In the genomic region with DNA sequence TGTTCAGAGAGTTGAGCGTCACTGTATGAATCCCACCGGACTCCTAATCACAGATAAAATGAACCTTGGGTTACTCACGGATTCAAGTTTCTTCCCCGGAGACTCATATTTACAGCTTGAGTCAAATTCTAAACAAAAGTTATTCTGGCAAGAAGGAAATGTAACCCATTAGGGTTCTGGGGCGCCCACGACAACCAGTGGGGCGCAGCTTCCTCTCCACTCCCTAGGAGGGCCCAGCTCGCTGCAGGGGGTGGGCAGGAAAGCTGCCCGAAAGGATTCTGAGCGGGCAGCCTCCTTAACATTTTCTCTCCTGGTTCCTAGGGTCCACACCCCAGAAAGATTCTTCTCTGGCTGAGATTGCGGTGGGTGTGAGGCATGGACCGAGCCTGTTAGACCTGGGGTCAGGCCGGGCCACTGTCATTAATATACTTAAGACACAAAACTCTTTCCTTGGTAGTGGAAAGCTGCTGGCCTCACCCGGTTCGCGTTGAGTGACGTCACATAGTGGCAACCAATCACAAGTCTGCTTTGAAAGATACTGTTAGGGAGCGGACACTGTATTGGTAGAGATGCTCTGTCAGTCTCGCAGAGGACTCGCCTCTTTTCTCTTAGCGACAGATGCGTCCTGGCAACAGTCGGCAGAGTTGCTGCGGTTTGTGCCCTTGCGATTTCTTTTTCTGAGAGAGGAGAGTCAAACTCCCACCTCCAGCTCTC, we compare ENCODE assay signal across 1 cellular context.
A peak's percentile ranks its signal among the peaks of the same experiment; 100 is the strongest.
TF ChIP-seq lines count a peak whose summit lies in the region.

No MANE protein-coding gene starts in this region.

TF ChIP-seq in HEK293, 187 proteins besides CTCF, POLR2A, EP300 and RAD21 (continued from another document):
- TF ChIP-seq, protein P1, sequence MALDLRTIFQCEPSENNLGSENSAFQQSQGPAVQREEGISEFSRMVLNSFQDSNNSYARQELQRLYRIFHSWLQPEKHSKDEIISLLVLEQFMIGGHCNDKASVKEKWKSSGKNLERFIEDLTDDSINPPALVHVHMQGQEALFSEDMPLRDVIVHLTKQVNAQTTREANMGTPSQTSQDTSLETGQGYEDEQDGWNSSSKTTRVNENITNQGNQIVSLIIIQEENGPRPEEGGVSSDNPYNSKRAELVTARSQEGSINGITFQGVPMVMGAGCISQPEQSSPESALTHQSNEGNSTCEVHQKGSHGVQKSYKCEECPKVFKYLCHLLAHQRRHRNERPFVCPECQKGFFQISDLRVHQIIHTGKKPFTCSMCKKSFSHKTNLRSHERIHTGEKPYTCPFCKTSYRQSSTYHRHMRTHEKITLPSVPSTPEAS (tag by site-specific recombination; IDR thresholded peaks at IDR 0.05), result no peak
- TF ChIP-seq, protein P2, sequence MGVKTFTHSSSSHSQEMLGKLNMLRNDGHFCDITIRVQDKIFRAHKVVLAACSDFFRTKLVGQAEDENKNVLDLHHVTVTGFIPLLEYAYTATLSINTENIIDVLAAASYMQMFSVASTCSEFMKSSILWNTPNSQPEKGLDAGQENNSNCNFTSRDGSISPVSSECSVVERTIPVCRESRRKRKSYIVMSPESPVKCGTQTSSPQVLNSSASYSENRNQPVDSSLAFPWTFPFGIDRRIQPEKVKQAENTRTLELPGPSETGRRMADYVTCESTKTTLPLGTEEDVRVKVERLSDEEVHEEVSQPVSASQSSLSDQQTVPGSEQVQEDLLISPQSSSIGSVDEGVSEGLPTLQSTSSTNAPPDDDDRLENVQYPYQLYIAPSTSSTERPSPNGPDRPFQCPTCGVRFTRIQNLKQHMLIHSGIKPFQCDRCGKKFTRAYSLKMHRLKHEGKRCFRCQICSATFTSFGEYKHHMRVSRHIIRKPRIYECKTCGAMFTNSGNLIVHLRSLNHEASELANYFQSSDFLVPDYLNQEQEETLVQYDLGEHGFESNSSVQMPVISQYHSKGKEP (tag by site-specific recombination; IDR thresholded peaks at IDR 0.05), result no peak
- no peak for TF ChIP-seq ZNF114 (tag by site-specific recombination; IDR thresholded peaks at IDR 0.05)
- TF ChIP-seq, protein P3, sequence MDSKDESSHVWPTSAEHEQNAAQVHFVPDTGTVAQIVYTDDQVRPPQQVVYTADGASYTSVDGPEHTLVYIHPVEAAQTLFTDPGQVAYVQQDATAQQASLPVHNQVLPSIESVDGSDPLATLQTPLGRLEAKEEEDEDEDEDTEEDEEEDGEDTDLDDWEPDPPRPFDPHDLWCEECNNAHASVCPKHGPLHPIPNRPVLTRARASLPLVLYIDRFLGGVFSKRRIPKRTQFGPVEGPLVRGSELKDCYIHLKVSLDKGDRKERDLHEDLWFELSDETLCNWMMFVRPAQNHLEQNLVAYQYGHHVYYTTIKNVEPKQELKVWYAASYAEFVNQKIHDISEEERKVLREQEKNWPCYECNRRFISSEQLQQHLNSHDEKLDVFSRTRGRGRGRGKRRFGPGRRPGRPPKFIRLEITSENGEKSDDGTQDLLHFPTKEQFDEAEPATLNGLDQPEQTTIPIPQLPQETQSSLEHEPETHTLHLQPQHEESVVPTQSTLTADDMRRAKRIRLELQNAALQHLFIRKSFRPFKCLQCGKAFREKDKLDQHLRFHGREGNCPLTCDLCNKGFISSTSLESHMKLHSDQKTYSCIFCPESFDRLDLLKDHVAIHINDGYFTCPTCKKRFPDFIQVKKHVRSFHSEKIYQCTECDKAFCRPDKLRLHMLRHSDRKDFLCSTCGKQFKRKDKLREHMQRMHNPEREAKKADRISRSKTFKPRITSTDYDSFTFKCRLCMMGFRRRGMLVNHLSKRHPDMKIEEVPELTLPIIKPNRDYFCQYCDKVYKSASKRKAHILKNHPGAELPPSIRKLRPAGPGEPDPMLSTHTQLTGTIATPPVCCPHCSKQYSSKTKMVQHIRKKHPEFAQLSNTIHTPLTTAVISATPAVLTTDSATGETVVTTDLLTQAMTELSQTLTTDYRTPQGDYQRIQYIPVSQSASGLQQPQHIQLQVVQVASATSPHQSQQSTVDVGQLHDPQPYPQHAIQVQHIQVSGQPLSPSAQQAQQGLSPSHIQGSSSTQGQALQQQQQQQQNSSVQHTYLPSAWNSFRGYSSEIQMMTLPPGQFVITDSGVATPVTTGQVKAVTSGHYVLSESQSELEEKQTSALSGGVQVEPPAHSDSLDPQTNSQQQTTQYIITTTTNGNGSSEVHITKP (tag by site-specific recombination; IDR thresholded peaks at IDR 0.05), result peak; percentile 43; the same call in 1 of the 2 replicates
- TF ChIP-seq ZFP69B (tag by site-specific recombination; IDR thresholded peaks at IDR 0.05), result peak; percentile 54; the same call in 1 of the 2 replicates
- TF ChIP-seq ZNF121 (tag by site-specific recombination; IDR thresholded peaks at IDR 0.05), result no peak
- no peak for TF ChIP-seq MEIS1 (CRISPR knock-in tag; IDR thresholded peaks at IDR 0.05; ENCODE audit: borderline replicate concordance)
- peak; percentile 71 for TF ChIP-seq ZBTB20 (tag by site-specific recombination; IDR thresholded peaks at IDR 0.05)
- TF ChIP-seq, protein P4, sequence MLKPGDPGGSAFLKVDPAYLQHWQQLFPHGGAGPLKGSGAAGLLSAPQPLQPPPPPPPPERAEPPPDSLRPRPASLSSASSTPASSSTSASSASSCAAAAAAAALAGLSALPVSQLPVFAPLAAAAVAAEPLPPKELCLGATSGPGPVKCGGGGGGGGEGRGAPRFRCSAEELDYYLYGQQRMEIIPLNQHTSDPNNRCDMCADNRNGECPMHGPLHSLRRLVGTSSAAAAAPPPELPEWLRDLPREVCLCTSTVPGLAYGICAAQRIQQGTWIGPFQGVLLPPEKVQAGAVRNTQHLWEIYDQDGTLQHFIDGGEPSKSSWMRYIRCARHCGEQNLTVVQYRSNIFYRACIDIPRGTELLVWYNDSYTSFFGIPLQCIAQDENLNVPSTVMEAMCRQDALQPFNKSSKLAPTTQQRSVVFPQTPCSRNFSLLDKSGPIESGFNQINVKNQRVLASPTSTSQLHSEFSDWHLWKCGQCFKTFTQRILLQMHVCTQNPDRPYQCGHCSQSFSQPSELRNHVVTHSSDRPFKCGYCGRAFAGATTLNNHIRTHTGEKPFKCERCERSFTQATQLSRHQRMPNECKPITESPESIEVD (tag by site-specific recombination; IDR thresholded peaks at IDR 0.05), result no peak
- no peak for TF ChIP-seq ZSCAN23 (tag by site-specific recombination; IDR thresholded peaks at IDR 0.05)
- TF ChIP-seq ZNF112 (tag by site-specific recombination; IDR thresholded peaks at IDR 0.05), result no peak
- peak; percentile 81; the same call in 1 of the 2 replicates for TF ChIP-seq GLIS2 (tag by site-specific recombination; IDR thresholded peaks at IDR 0.05)
- TF ChIP-seq ZNF324 (tag by site-specific recombination; IDR thresholded peaks at IDR 0.05), result no peak
- no peak for TF ChIP-seq ZNF560 (tag by site-specific recombination; IDR thresholded peaks at IDR 0.05; ENCODE audit: borderline replicate concordance)
- TF ChIP-seq ZNF23 (tag by site-specific recombination; IDR thresholded peaks at IDR 0.05; ENCODE audit: borderline replicate concordance), result no peak
- 0 out of 2 replicates have a peak, but pooled peaks have one; percentile 35 for TF ChIP-seq SP3 (tag by site-specific recombination; IDR thresholded peaks at IDR 0.05)
- TF ChIP-seq GLIS1 (tag by site-specific recombination; IDR thresholded peaks at IDR 0.05), result peak; percentile 96
- no peak for TF ChIP-seq ZNF843 (tag by site-specific recombination; IDR thresholded peaks at IDR 0.05)
- no peak for TF ChIP-seq ZNF350 (tag by site-specific recombination; IDR thresholded peaks at IDR 0.05)
- peak; percentile 96 for TF ChIP-seq ZBTB21 (tag by site-specific recombination; IDR thresholded peaks at IDR 0.05)
